ENCODE assay signal across 9 cellular contexts in genomic region chr2:159968282-159968900, GRCh38.
DNase-seq lines count a peak whose midpoint lies in the region; ATAC-seq and TF ChIP-seq lines count a peak whose summit lies in the region.
"Had no signal": no experiment of that assay in that cellular context is flagged by ENCODE, and none has a peak within 500 bp of the region (broad histone marks: within the 10 kb centered on the region; RNA-seq: fewer than 3 reads in every experiment).

No MANE protein-coding gene starts in this region.

- no peaks in the 10 kb centered on the region for H3K4me1 Mint-ChIP-seq in CD4-positive, CD25-positive, alpha-beta regulatory T cell

- H2AFZ ChIP-seq in OCI-LY1 (ENCODE audit: low read length) = no peak overlapping the region

- H3K9me3 Mint-ChIP-seq in CD4-positive, CD25-positive, alpha-beta regulatory T cell = no peaks in the 10 kb centered on the region

- no peak overlapping the region for H3K27ac ChIP-seq in CD4-positive, CD25-positive, alpha-beta regulatory T cell (ENCODE audit: insufficient read depth, low read length, poor library complexity, severe bottlenecking)
- no peak overlapping the region for H3K27ac ChIP-seq in OCI-LY1 (ENCODE audit: low read depth, low read length, poor library complexity, severe bottlenecking)
- H3K27ac ChIP-seq in dorsolateral prefrontal cortex = no peak overlapping the region
- H3K27ac ChIP-seq: SK-N-MC had no signal

- H3K4me2 ChIP-seq in OCI-LY1 (ENCODE audit: low read length) = no peak overlapping the region

- H3K79me2 ChIP-seq in OCI-LY1 (ENCODE audit: insufficient read depth, low read length) = no peaks in the 10 kb centered on the region

- no peak for ATAC-seq in CD4-positive, CD25-positive, alpha-beta regulatory T cell (ENCODE audit: low read depth in 2 of 2)
- ATAC-seq in mucosa of descending colon = peak; percentile 55
- no peak for ATAC-seq in HG02938 (IDR thresholded peaks at IDR 0.05; ENCODE audit: unreplicated experiment)

- H3K4me3 ChIP-seq in CD4-positive, CD25-positive, alpha-beta regulatory T cell (ENCODE audit: low read depth, low read length) = no peak overlapping the region
- no peak overlapping the region for H3K4me3 ChIP-seq in OCI-LY1 (ENCODE audit: low read depth, low read length, poor library complexity, severe bottlenecking)
- no peak overlapping the region for H3K4me3 ChIP-seq in dorsolateral prefrontal cortex
- no peak overlapping the region for H3K4me3 ChIP-seq in mucosa of descending colon
- H3K4me3 ChIP-seq: SK-N-MC had no signal

- H3K36me3 Mint-ChIP-seq in CD4-positive, CD25-positive, alpha-beta regulatory T cell = no peaks in the 10 kb centered on the region

- peaks cover 2% of the 10 kb centered on the region for H3K27me3 ChIP-seq in CD4-positive, CD25-positive, alpha-beta regulatory T cell (ENCODE audit: control insufficient read depth, insufficient read depth, low read length)
- H3K27me3 ChIP-seq in OCI-LY1 (ENCODE audit: insufficient read depth, low read length) (no peaks in the 10 kb centered on the region), dorsolateral prefrontal cortex (no peaks in the 10 kb centered on the region)

- intact Hi-C loops in dorsolateral prefrontal cortex (cut with DNase I) (no loop called here), mucosa of descending colon (cut with DNase I, micrococcal nuclease) (no loop called here)

- in situ Hi-C loops in GM13976 (cut with MboI; ENCODE audit: low sequenced_read_pairs, unreplicated experiment) = no loop called here

- no peaks in the 10 kb centered on the region for H3K9me3 ChIP-seq in CD4-positive, CD25-positive, alpha-beta regulatory T cell (ENCODE audit: control insufficient read depth in 2 of 2, low read length in 2 of 2)
- H3K9me3 ChIP-seq in OCI-LY1 (ENCODE audit: low read length) (no peaks in the 10 kb centered on the region), mucosa of descending colon (no peaks in the 10 kb centered on the region)

- no peaks in the 10 kb centered on the region for H3K27me3 Mint-ChIP-seq in CD4-positive, CD25-positive, alpha-beta regulatory T cell

- peak in 2 of 3 donors; percentile 0 to 15 for DNase-seq in CD4-positive, CD25-positive, alpha-beta regulatory T cell
- DNase-seq in GM13976 (ENCODE audit: low spot score) (peak; percentile 42), HPDE6-E6E7 (ENCODE audit: extremely low spot score) (peak; percentile 50), dorsolateral prefrontal cortex (peak in 2 of 10 donors; percentile 21 to 37), mucosa of descending colon (peak in 1 of 3 donors; percentile 27)
- DNase-seq in activated effector memory CD4-positive, alpha-beta T cell treated with Interleukin-2 at 50 U/mL for 16 hours = no peak

- peak; percentile 63 for TF ChIP-seq CTCF in GM13976 (IDR thresholded peaks at IDR 0.05; ENCODE audit: borderline replicate concordance, control extremely low read depth, extremely low read depth, insufficient read depth, missing control alignments)
- peak; percentile 53 for TF ChIP-seq CTCF in OCI-LY1 (IDR thresholded peaks at IDR 0.05; ENCODE audit: low read length)
- peak; percentile 11 to 76 (median 55) for TF ChIP-seq CTCF in dorsolateral prefrontal cortex (IDR thresholded peaks at IDR 0.05 in 54 of 56, conservative IDR thresholded peaks at IDR 0.05 in 2 of 56; ENCODE audit: low read depth in 1 of 56, partially characterized antibody in 56 of 56)
- TF ChIP-seq CTCF in mucosa of descending colon (IDR thresholded peaks at IDR 0.05) = no peak

- H4K20me1 ChIP-seq in OCI-LY1 (ENCODE audit: insufficient read depth, low read length) = no peaks in the 10 kb centered on the region

- no peak overlapping the region for H3K9ac ChIP-seq in OCI-LY1 (ENCODE audit: low read length)

- H3K27ac Mint-ChIP-seq in CD4-positive, CD25-positive, alpha-beta regulatory T cell = no peak overlapping the region

- H3F3A ChIP-seq in OCI-LY1 (ENCODE audit: insufficient read depth, low read length) = no peaks in the 10 kb centered on the region; the same call in 1 of the 2 replicates

- no peaks in the 10 kb centered on the region for H3K36me3 ChIP-seq in CD4-positive, CD25-positive, alpha-beta regulatory T cell (ENCODE audit: control insufficient read depth, insufficient read depth, low read length)
- H3K36me3 ChIP-seq in OCI-LY1 (ENCODE audit: insufficient read depth, low read length) (no peaks in the 10 kb centered on the region), mucosa of descending colon (ENCODE audit: low read depth) (no peaks in the 10 kb centered on the region)

- no peak overlapping the region for H3K4me3 Mint-ChIP-seq in CD4-positive, CD25-positive, alpha-beta regulatory T cell

- H3K9me2 ChIP-seq in OCI-LY1 (ENCODE audit: low read depth, low read length) = no peaks in the 10 kb centered on the region

- H3K4me1 ChIP-seq in CD4-positive, CD25-positive, alpha-beta regulatory T cell (ENCODE audit: control insufficient read depth, insufficient read depth, low read length, poor library complexity, severe bottlenecking) = no peaks in the 10 kb centered on the region
- H3K4me1 ChIP-seq in OCI-LY1 (ENCODE audit: insufficient read depth, low read length, severe bottlenecking) (no peaks in the 10 kb centered on the region), mucosa of descending colon (ENCODE audit: low read depth) (no peaks in the 10 kb centered on the region)
